ENCODE assay signal across 10 cellular contexts in genomic region chr4:88104902-88105610, GRCh38. TPM values are rescaled to one million over a fixed set of nuclear protein-coding genes. Genes with fewer than 3 reads are reported as not detected.
A peak's percentile ranks its signal among the peaks of the same experiment; 100 is the strongest.
DNase-seq lines count a peak whose midpoint lies in the region; ATAC-seq and TF ChIP-seq lines count a peak whose summit lies in the region.
"Had no signal": no experiment of that assay in that cellular context is flagged by ENCODE, and none has a peak within 500 bp of the region (broad histone marks: within the 10 kb centered on the region; RNA-seq: fewer than 3 reads in every experiment).

No MANE protein-coding gene starts in this region.

- H3K4me3 Mint-ChIP-seq in Caco-2 (ENCODE audit: unreplicated experiment) = no peak overlapping the region

- no peaks in the 10 kb centered on the region for H3K27me3 ChIP-seq in Caco-2 (replicated peaks; ENCODE audit: control insufficient read depth, insufficient read depth, low read length)
- no peaks in the 10 kb centered on the region for H3K27me3 ChIP-seq in mammary epithelial cell (ENCODE audit: insufficient read depth, low read length)
- no peaks in the 10 kb centered on the region for H3K27me3 ChIP-seq in right lobe of liver
- H3K27me3 ChIP-seq in dorsolateral prefrontal cortex = no peaks in the 10 kb centered on the region
- H3K27me3 ChIP-seq: vagina had no signal

- H3K9me3 ChIP-seq in Caco-2 (no peaks in the 10 kb centered on the region), mammary epithelial cell (replicated peaks; ENCODE audit: insufficient read depth, low read length) (no peaks in the 10 kb centered on the region), right lobe of liver (no peaks in the 10 kb centered on the region)
- H3K9me3 ChIP-seq: vagina had no signal

- peaks cover 29% of the 10 kb centered on the region for H3K36me3 Mint-ChIP-seq in Caco-2 (ENCODE audit: insufficient read depth, unreplicated experiment)

- ATAC-seq in right lobe of liver = peak in 1 of 4 donors; percentile 51
- no peak for ATAC-seq in GM19023 (IDR thresholded peaks at IDR 0.05; ENCODE audit: unreplicated experiment)

- no peak for TF ChIP-seq POLR2A in right lobe of liver (IDR thresholded peaks at IDR 0.05)

- H3K4me2 ChIP-seq in mammary epithelial cell (ENCODE audit: insufficient read depth, low read depth, low read length) = no peak overlapping the region

- POLR2A ChIA-PET in Caco-2 (lab: Charles Lee) = no interaction called here

- no peak overlapping the region for H3K9ac ChIP-seq in mammary epithelial cell (ENCODE audit: insufficient read depth, low read length)

- peak overlapping the region; percentile 15 for H3K27ac Mint-ChIP-seq in Caco-2 (ENCODE audit: unreplicated experiment)

- no TSS peak for BruUV-seq in Caco-2 (replicated peaks; lab: Mats Ljungman, UMichigan)
- BruUV-seq in mammary epithelial cell (replicated peaks; lab: Mats Ljungman, UMichigan) = no TSS peak

- intact Hi-C loops in Caco-2 (cut with micrococcal nuclease; ENCODE audit: unreplicated experiment) (loop anchor here (5.0 kb wide), 1 partner anchor 107 kb away; no protein-coding TSS in a partner anchor), mammary epithelial cell (cut with micrococcal nuclease) (loop anchor here (10.0 kb wide), 1 partner anchor 50 kb away; the partner anchor contains the start of gene ABCG2), right lobe of liver (cut with DNase I) (no loop called here), dorsolateral prefrontal cortex (cut with DNase I) (no loop called here)

- H3K79me2 ChIP-seq in mammary epithelial cell (ENCODE audit: insufficient read depth, low read length) = no peaks in the 10 kb centered on the region

- dilution Hi-C loops in mammary epithelial cell (cut with HindIII; ENCODE audit: low sequenced_read_pairs) = no loop called here

- no peaks in the 10 kb centered on the region for H3K36me3 ChIP-seq in Caco-2 (ENCODE audit: control insufficient read depth, insufficient read depth, low read length)
- H3K36me3 ChIP-seq in mammary epithelial cell (ENCODE audit: insufficient read depth, low read length) = no peaks in the 10 kb centered on the region
- H3K36me3 ChIP-seq in right lobe of liver = no peaks in the 10 kb centered on the region
- H3K36me3 ChIP-seq: vagina had no signal

- H3K4me3 ChIP-seq in Caco-2 (ENCODE audit: low read depth, low read length) = no peak overlapping the region
- no peak overlapping the region for H3K4me3 ChIP-seq in mammary epithelial cell (replicated peaks in 1 of 3; ENCODE audit: insufficient read depth in 1 of 3, low read depth in 2 of 3, low read length in 3 of 3)
- H3K4me3 ChIP-seq in right lobe of liver = no peak overlapping the region
- no peak overlapping the region for H3K4me3 ChIP-seq in dorsolateral prefrontal cortex
- H3K4me3 ChIP-seq: vagina had no signal

- no peaks in the 10 kb centered on the region for H3K9me3 Mint-ChIP-seq in Caco-2 (ENCODE audit: unreplicated experiment)

- H3K27ac ChIP-seq in mammary epithelial cell (ENCODE audit: insufficient read depth, low read depth, low read length) (no peak overlapping the region), right lobe of liver (peak overlapping the region; percentile 8 to 73 (median 48)), dorsolateral prefrontal cortex (no peak overlapping the region)
- H3K27ac ChIP-seq: vagina had no signal

- WGBS in mammary epithelial cell (ENCODE audit: low coverage, missing lambda C conversion rate) = 67% methylated on average over 4 of the region's 4 CpGs
- WGBS in right lobe of liver (ENCODE audit: insufficient coverage, low coverage, low lambda C conversion rate, missing lambda C conversion rate) = 60% methylated on average over 4 of the region's 4 CpGs

- no peaks in the 10 kb centered on the region for H4K20me1 ChIP-seq in mammary epithelial cell (ENCODE audit: insufficient read depth, low read length)

- CTCF ChIA-PET in Caco-2 (lab: Charles Lee) = no interaction called here
- CTCF ChIA-PET in mammary epithelial cell (lab: Charles Lee; ENCODE audit: low non-redundant PET) = interaction anchor here (0.7 kb wide), 1 partner anchor 25 kb away, joined by 4 read pairs; no protein-coding TSS in a partner anchor

- peaks cover 42% of the 10 kb centered on the region for H3K4me1 ChIP-seq in Caco-2
- H3K4me1 ChIP-seq in mammary epithelial cell (ENCODE audit: insufficient read depth, low read length) = peaks cover 28% of the 10 kb centered on the region
- peaks cover 0 to 43% (median 15%) of the 10 kb centered on the region in 4 donors for H3K4me1 ChIP-seq in right lobe of liver
- H3K4me1 ChIP-seq: vagina had no signal

- no peak overlapping the region for H2AFZ ChIP-seq in mammary epithelial cell (ENCODE audit: low read depth, low read length)

- TF ChIP-seq CTCF in Caco-2 (IDR thresholded peaks at IDR 0.05; ENCODE audit: insufficient read depth in 1 of 2, low read depth in 1 of 2, low read length in 1 of 2, severe bottlenecking in 1 of 2, unreplicated experiment in 1 of 2) (no peak), mammary epithelial cell (conservative IDR thresholded peaks at IDR 0.05 in 1 of 2, IDR thresholded peaks at IDR 0.05 in 1 of 2; ENCODE audit: extremely low read depth in 1 of 2, insufficient read depth in 1 of 2, low read depth in 1 of 2, low read length in 2 of 2) (no peak), right lobe of liver (IDR thresholded peaks at IDR 0.05) (no peak), dorsolateral prefrontal cortex (IDR thresholded peaks at IDR 0.05 in 54 of 56, conservative IDR thresholded peaks at IDR 0.05 in 2 of 56; ENCODE audit: low read depth in 1 of 56, partially characterized antibody in 56 of 56) (no peak)

- DNase-seq in Caco-2 = no peak
- DNase-seq in NCI-H2081 treated with DMSO at 0.1 percent for 48 hours (lab: John Stamatoyannopoulos, UW) = peak; percentile 8
- DNase-seq in mammary epithelial cell = peak; percentile 87
- DNase-seq in right lobe of liver = no peak
- no peak for DNase-seq in mucosa of gallbladder (ENCODE audit: low spot score)
- no peak for DNase-seq in GF-D8 (lab: John Stamatoyannopoulos, UW)
- no peak for DNase-seq in dorsolateral prefrontal cortex
- DNase-seq: cerebellar nuclear complex had no signal

- H3K4me1 Mint-ChIP-seq in Caco-2 (ENCODE audit: low read depth, unreplicated experiment) = peaks cover 27% of the 10 kb centered on the region

- in situ Hi-C loops in mammary epithelial cell (cut with MboI; ENCODE audit: low sequenced_read_pairs in 2 of 2) = no loop called here

- no peaks in the 10 kb centered on the region for H3K27me3 Mint-ChIP-seq in Caco-2 (ENCODE audit: insufficient read depth, unreplicated experiment)

RNA-seq across cellular contexts. Expression of gene ABCG2, which starts 53.4 kb away (rescaled TPM):
- 23.7 and 26.0 TPM in 2 replicates for total RNA-seq in Caco-2 (2022)
- 1 to 10 TPM; 2.5 to 5.4 TPM for total RNA-seq in mammary epithelial cell
- polyA plus RNA-seq in mammary epithelial cell = 3.1 TPM
- 2.1 TPM for polyA minus RNA-seq in mammary epithelial cell
- total RNA-seq in right lobe of liver = 10 to 100 TPM in 2 of 6 experiments, 1 to 10 TPM in 4; 6.4 to 11.4 (median 8.1) TPM
- 3.5 TPM for total RNA-seq in mucosa of gallbladder
- total RNA-seq in dorsolateral prefrontal cortex = 10 to 100 TPM in 107 of 120 experiments, 1 to 10 TPM in 13; 3.9 to 52.2 (median 16.3) TPM

Comparison
In these comparisons a context has a peak if more than half of its experiments do, and no peak if none do; other contexts are left out.
1. DNase-seq: peak in NCI-H2081 treated with DMSO at 0.1 percent for 48 hours (single experiment) and mammary epithelial cell (single experiment); none in Caco-2 (0 of 2), right lobe of liver (0 of 3), mucosa of gallbladder (single experiment), GF-D8 (single experiment) and dorsolateral prefrontal cortex (0 of 10).
2. H3K27ac ChIP-seq: peak in right lobe of liver (3 of 3); none in mammary epithelial cell (single experiment) and dorsolateral prefrontal cortex (0 of 59).
3. intact Hi-C loops: an anchor here in Caco-2 (5.0 kb wide) and mammary epithelial cell (10.0 kb wide); none called in right lobe of liver and dorsolateral prefrontal cortex.